Comparison of ENCODE assay signal across 27 cellular contexts in genomic region chr1:232993555-232993954, GRCh38.
"Had no signal": no experiment of that assay in that cellular context is flagged by ENCODE, and none has a peak within 500 bp of the region (broad histone marks: within the 10 kb centered on the region; RNA-seq: fewer than 3 reads in every experiment).

No MANE protein-coding gene starts in this region.

- H3K27ac Mint-ChIP-seq: dendritic cell treated with granulocyte-macrophage colony-stimulating factor and Interleukin-4, amounts not matched to agents 40 ng/mL and 50 ng/mL, for 4 days; mesothelial cell of epicardium; naive B cell had no signal

- H3K4me1 Mint-ChIP-seq: naive B cell had no signal

- H3K4me1 ChIP-seq: colonic mucosa, esophagus squamous epithelium, heart right ventricle, left lung, lower lobe of right lung had no signal

- H3K27me3 Mint-ChIP-seq: dendritic cell treated with granulocyte-macrophage colony-stimulating factor and Interleukin-4, amounts not matched to agents 40 ng/mL and 50 ng/mL, for 4 days; effector memory CD8-positive, alpha-beta T cell; naive B cell; naive thymus-derived CD8-positive, alpha-beta T cell had no signal

- DNase-seq: colonic mucosa; cortex of kidney; effector CD8-positive, alpha-beta T cell; effector memory CD8-positive, alpha-beta T cell; erythroblast; esophagus squamous epithelium; foreskin fibroblast; foreskin melanocyte; gastrocnemius medialis; glutamatergic neuron; head of caudate nucleus; heart right ventricle; hippocampal formation; left cardiac atrium; left lung; left ventricle myocardium superior; lower lobe of right lung; mesenchymal stem cell; mucosa of descending colon; naive B cell; naive thymus-derived CD8-positive, alpha-beta T cell had no signal

- H3K27me3 ChIP-seq: colonic mucosa, esophagus squamous epithelium, gastrocnemius medialis, heart right ventricle, left lung had no signal

- FAIRE-seq: islet of Langerhans, keratinocyte had no signal

- H3K4me3 Mint-ChIP-seq: dendritic cell treated with granulocyte-macrophage colony-stimulating factor and Interleukin-4, amounts not matched to agents 40 ng/mL and 50 ng/mL, for 4 days; effector memory CD8-positive, alpha-beta T cell; mesothelial cell of epicardium; naive B cell; naive thymus-derived CD8-positive, alpha-beta T cell had no signal

- H3K9me3 ChIP-seq: colonic mucosa, gastrocnemius medialis had no signal

- ATAC-seq: effector memory CD8-positive, alpha-beta T cell; esophagus mucosa; gastrocnemius medialis; heart right ventricle; left cardiac atrium; left lung; left ventricle myocardium superior; lower lobe of right lung; mucosa of descending colon; naive thymus-derived CD8-positive, alpha-beta T cell had no signal

- H3K4me3 ChIP-seq: colonic mucosa, esophagus squamous epithelium, gastrocnemius medialis, heart right ventricle, left lung, lower lobe of right lung, mucosa of descending colon had no signal

- H3K27ac ChIP-seq: colonic mucosa, epithelial cell of prostate, esophagus squamous epithelium, gastrocnemius medialis, heart right ventricle, left lung, lower lobe of right lung had no signal

- H3K9me3 Mint-ChIP-seq: effector memory CD8-positive, alpha-beta T cell had no signal

- H3K36me3 ChIP-seq: colonic mucosa, gastrocnemius medialis, lower lobe of right lung had no signal
